In genomic region chr14:88667555-88668273, GRCh38 we compare ENCODE assay signal across 8 cellular contexts.
DNase-seq lines count a peak whose midpoint lies in the region; ATAC-seq, FAIRE-seq and TF ChIP-seq lines count a peak whose summit lies in the region.

No MANE protein-coding gene starts in this region.

- peak; percentile 70 to 75 (median 74) for TF ChIP-seq CTCF in K562 (IDR thresholded peaks at IDR 0.05 in 2 of 3, conservative IDR thresholded peaks at IDR 0.05 in 1 of 3; ENCODE audit: insufficient read depth in 2 of 3, low read depth in 1 of 3, low read length in 3 of 3)

- in situ Hi-C loops in ACHN (cut with HindIII; ENCODE audit: low pct_ligation_motif_present, low pct_unique_long_range_greater_than_20kb, low sequenced_read_pairs) = no loop called here
- in situ Hi-C loops in K562 (cut with MboI) = loop anchor here (25.0 kb wide), 1 partner anchor 345 kb away; no protein-coding TSS in a partner anchor

- no peaks in the 10 kb centered on the region for H3K9me1 ChIP-seq in K562 (ENCODE audit: control insufficient read depth, insufficient read depth, low read length)

- peak overlapping the region in 1 of 2 donors; percentile 41 for H3K27ac Mint-ChIP-seq in T-cell

- no peaks in the 10 kb centered on the region for H3K79me2 ChIP-seq in K562 (ENCODE audit: control insufficient read depth, insufficient read depth, low read length)

- H2AFZ ChIP-seq in K562 (ENCODE audit: low read depth, low read length) = no peak overlapping the region

- H3K36me3 ChIP-seq in K562 (ENCODE audit: control insufficient read depth, insufficient read depth, low read length) = no peaks in the 10 kb centered on the region

- H3K4me3 ChIP-seq in K562 = no peak overlapping the region

- H3K36me3 Mint-ChIP-seq in T-cell = peaks cover 13% of the 10 kb centered on the region

- DNase-seq in ACHN (peak; percentile 64), NCI-H146 (lab: John Stamatoyannopoulos, UW) (peak; percentile 64), T-cell (peak in 31 of 34 experiments; percentile 5 to 53 (median 22)), K562 (ENCODE audit: extremely low read depth in 1 of 4, low spot score in 3 of 4) (peak; percentile 25 to 72 (median 38)), iPS DF 4.7 (ENCODE audit: extremely low read depth, low spot score) (peak; percentile 62)
- peak; percentile 13 for DNase-seq in stimulated activated CD4-positive, alpha-beta T cell treated with anti-CD3 and anti-CD28 coated beads, Interleukin-12 subunit alpha, Interleukin-12 subunit beta, amount 100 ng/mL, for 4 hours

- BruUV-seq in K562 (replicated peaks; lab: Mats Ljungman, UMichigan) = no TSS peak

- no peak for TF ChIP-seq POLR2A in K562 (conservative IDR thresholded peaks at IDR 0.05)

- peak; percentile 86 for ATAC-seq in GM18511 (IDR thresholded peaks at IDR 0.05; ENCODE audit: unreplicated experiment)
- peak; percentile 83 for ATAC-seq in HG02943 (IDR thresholded peaks at IDR 0.05; ENCODE audit: low read depth, unreplicated experiment)
- peak; percentile 39 to 74 (median 66) for ATAC-seq in T-cell (replicated peaks in 1 of 4)
- ATAC-seq in K562 = peak; percentile 90

- no peak overlapping the region for H3K9ac ChIP-seq in K562 (ENCODE audit: insufficient read depth in 1 of 2, low read depth in 2 of 2, low read length in 2 of 2)

- peak; percentile 74 to 80 for TF ChIP-seq RAD21 in K562 (CRISPR knock-in tag; conservative IDR thresholded peaks at IDR 0.05 in 1 of 2, IDR thresholded peaks at IDR 0.05 in 1 of 2)

- POLR2A ChIA-PET in T-cell (lab: Charles Lee) = no interaction called here
- POLR2A ChIA-PET in K562 (lab: Yijun Ruan, JAX) = interaction anchor here (0.7 to 1.2 kb wide), 2 partner anchors 10 to 504 kb away, joined by 3 to 4 read pairs; no protein-coding TSS in a partner anchor

- peaks cover 0 to 1% of the 10 kb centered on the region in 2 donors for H3K27me3 Mint-ChIP-seq in T-cell

- no peak for FAIRE-seq in K562 (lab: Jason Lieb, UNC)

- no peaks in the 10 kb centered on the region for H4K20me1 ChIP-seq in K562 (replicated peaks; ENCODE audit: control insufficient read depth, insufficient read depth, low read length)

- no peaks in the 10 kb centered on the region; a peak in 1 of 5 replicates for H3K4me1 ChIP-seq in K562 (replicated peaks in 1 of 2; ENCODE audit: control insufficient read depth in 2 of 2, insufficient read depth in 2 of 2, low read length in 2 of 2)

- no peak for TF ChIP-seq EP300 in K562 (IDR thresholded peaks at IDR 0.05; ENCODE audit: low read length)

- H3K27ac ChIP-seq in K562 (ENCODE audit: extremely low read depth, low read depth, low read length) = no peak overlapping the region

- H3K4me2 ChIP-seq in K562 (ENCODE audit: insufficient read depth, low read length) = no peak overlapping the region

- intact Hi-C loops in K562 (cut with micrococcal nuclease) = loop anchor here (1.0 to 2.0 kb wide), 3 partner anchors 125 to 346 kb away; partner anchors contain the start of gene EML5

- H3K27me3 ChIP-seq in K562 (ENCODE audit: control insufficient read depth in 2 of 2, insufficient read depth in 2 of 2, low read length in 2 of 2) = no peaks in the 10 kb centered on the region

- H3K4me3 Mint-ChIP-seq in T-cell = no peak overlapping the region

- 3% methylated on average over 4 of the region's 4 CpGs for WGBS in K562 (ENCODE audit: insufficient coverage, low coverage, missing lambda C conversion rate)

- CTCF ChIA-PET in T-cell (lab: Charles Lee) (interaction anchor here (0.6 to 2.7 kb wide), 11 partner anchors 10 to 352 kb away, joined by 3 to 19 read pairs (median 6); no protein-coding TSS in a partner anchor), K562 (lab: Yijun Ruan, JAX; ENCODE audit: low intra/inter-chr PET ratio) (interaction anchor here (0.5 to 1.3 kb wide), 3 partner anchors 201 to 1459 kb away, joined by 3 to 12 read pairs (median 3); no protein-coding TSS in a partner anchor)

- H3K9me3 ChIP-seq in K562 (replicated peaks; ENCODE audit: control insufficient read depth, insufficient read depth, low read depth, low read length) = no peaks in the 10 kb centered on the region

- H3K4me1 Mint-ChIP-seq in T-cell = peaks cover 0 to 6% (median 3%) of the 10 kb centered on the region in 3 donors

- peaks cover 5 to 13% (median 9%) of the 10 kb centered on the region in 3 donors for H3K9me3 Mint-ChIP-seq in T-cell

TF ChIP-seq in K562, 482 proteins besides CTCF, POLR2A, EP300 and RAD21:
- TF ChIP-seq SAFB2 (IDR thresholded peaks at IDR 0.05; ENCODE audit: borderline replicate concordance, low read depth, low read length, severe bottlenecking) (no peak), SMC3 (conservative IDR thresholded peaks at IDR 0.05; ENCODE audit: insufficient read depth, low read depth, low read length) (peak; percentile 51), ZNF274 (IDR thresholded peaks at IDR 0.05; ENCODE audit: borderline replicate concordance, low read depth, low read length) (no peak)
- TF ChIP-seq, protein P1, sequence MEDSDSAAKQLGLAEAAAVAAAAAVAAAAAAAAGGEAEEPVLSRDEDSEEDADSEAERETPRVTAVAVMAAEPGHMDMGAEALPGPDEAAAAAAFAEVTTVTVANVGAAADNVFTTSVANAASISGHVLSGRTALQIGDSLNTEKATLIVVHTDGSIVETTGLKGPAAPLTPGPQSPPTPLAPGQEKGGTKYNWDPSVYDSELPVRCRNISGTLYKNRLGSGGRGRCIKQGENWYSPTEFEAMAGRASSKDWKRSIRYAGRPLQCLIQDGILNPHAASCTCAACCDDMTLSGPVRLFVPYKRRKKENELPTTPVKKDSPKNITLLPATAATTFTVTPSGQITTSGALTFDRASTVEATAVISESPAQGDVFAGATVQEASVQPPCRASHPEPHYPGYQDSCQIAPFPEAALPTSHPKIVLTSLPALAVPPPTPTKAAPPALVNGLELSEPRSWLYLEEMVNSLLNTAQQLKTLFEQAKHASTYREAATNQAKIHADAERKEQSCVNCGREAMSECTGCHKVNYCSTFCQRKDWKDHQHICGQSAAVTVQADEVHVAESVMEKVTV (CRISPR knock-in tag; IDR thresholded peaks at IDR 0.05) = peak; percentile 41; the same call in 1 of the 2 replicates
TF ChIP-seq in K562: peak in this region for 2.

Comparison
In these comparisons a context has a peak if more than half of its experiments do, and no peak if none do; other contexts are left out.
1. DNase-seq: peak in every context shown above with its lines; median percentile 64 in ACHN; 64 in NCI-H146; 62 in iPS DF 4.7; 38 in K562; 22 in T-cell; 13 in stimulated activated CD4-positive, alpha-beta T cell treated with anti-CD3 and anti-CD28 coated beads, Interleukin-12 subunit alpha, Interleukin-12 subunit beta, amount 100 ng/mL, for 4 hours.